9 cellular contexts compared by ENCODE assay signal in genomic region chr1:32886012-32886827, GRCh38. TPM values are rescaled to one million over a fixed set of nuclear protein-coding genes. Genes with fewer than 3 reads are reported as not detected.
A peak's percentile ranks its signal among the peaks of the same experiment; 100 is the strongest.
DNase-seq lines count a peak whose midpoint lies in the region; ATAC-seq and TF ChIP-seq lines count a peak whose summit lies in the region.
"Had no signal": no experiment of that assay in that cellular context is flagged by ENCODE, and none has a peak within 500 bp of the region (broad histone marks: within the 10 kb centered on the region; RNA-seq: fewer than 3 reads in every experiment).

Gene HPCA (plus strand): TSS chr1:32886491. CDS start chr1:32888899, 2,408 bp downstream.

- no peaks in the 10 kb centered on the region for H3K4me1 ChIP-seq in HUES6 (ENCODE audit: control insufficient read depth, insufficient read depth, low read length)
- peaks cover 3 to 28% (median 11%) of the 10 kb centered on the region in 3 donors for H3K4me1 ChIP-seq in esophagus squamous epithelium

- H3K27me3 Mint-ChIP-seq in nephron (ENCODE audit: low read depth): peaks cover 66% of the 10 kb centered on the region

- H3K4me3 ChIP-seq in HUES6 (ENCODE audit: low read depth, low read length) (peak within 1 kb of the TSS; percentile 57), esophagus squamous epithelium (peak within 1 kb of the TSS in 2 of 4 donors; percentile 29 to 48)
- H3K4me3 ChIP-seq: PC-9 had no signal

- H3K27me3 ChIP-seq in HUES6 (ENCODE audit: control insufficient read depth, insufficient read depth, low read length) (peaks cover 75% of the 10 kb centered on the region), esophagus squamous epithelium (peaks cover 7 to 75% (median 15%) of the 10 kb centered on the region in 4 donors)

- no peaks in the 10 kb centered on the region for H3K9me3 Mint-ChIP-seq in nephron

- H3K27ac ChIP-seq in HUES6 (ENCODE audit: low read depth, low read length) (no peak within 1 kb of the TSS), VCaP (peak within 1 kb of the TSS; percentile 7; the same call in 1 of the 2 replicates), esophagus squamous epithelium (no peak within 1 kb of the TSS)
- H3K27ac ChIP-seq: PC-9 had no signal

- peak within 1 kb of the TSS; percentile 37 to 74 (median 50) for H3K4me3 Mint-ChIP-seq in nephron

- peak; percentile 62 for DNase-seq in Caki2 (ENCODE audit: low read depth)
- no peak for DNase-seq in esophagus squamous epithelium (lab: John Stamatoyannopoulos, UW)
- no peak for DNase-seq in NCI-H2107 treated with DMSO at 0.1 percent for 48 hours (lab: John Stamatoyannopoulos, UW; ENCODE audit: unreplicated experiment)
- no peak for DNase-seq in SKM-1 (lab: John Stamatoyannopoulos, UW; ENCODE audit: unreplicated experiment)

- ATAC-seq in GM21390 (IDR thresholded peaks at IDR 0.05; ENCODE audit: unreplicated experiment): no peak

- peaks cover 11% of the 10 kb centered on the region for H3K4me1 Mint-ChIP-seq in nephron

- in situ Hi-C loops in Caki2 (cut with HindIII; ENCODE audit: low pct_unique_long_range_greater_than_20kb, low sequenced_read_pairs): no loop called here

- TF ChIP-seq POLR2A in esophagus squamous epithelium (IDR thresholded peaks at IDR 0.05): no peak

- H3K36me3 ChIP-seq in HUES6 (ENCODE audit: control insufficient read depth, insufficient read depth, low read length) (no peaks in the 10 kb centered on the region), esophagus squamous epithelium (no peaks in the 10 kb centered on the region)

- no peak within 1 kb of the TSS for H3K9ac ChIP-seq in HUES6 (ENCODE audit: low read length)

- TF ChIP-seq CTCF in VCaP (conservative IDR thresholded peaks at IDR 0.05) (peak; percentile 76), esophagus squamous epithelium (IDR thresholded peaks at IDR 0.05) (peak in 4 of 6 experiments; percentile 15 to 48 (median 28)), nephron (IDR thresholded peaks at IDR 0.05; ENCODE audit: unreplicated experiment in 3 of 3) (peak; percentile 43 to 78 (median 49))

- intact Hi-C loops in esophagus squamous epithelium (cut with DNase I): no loop called here

- WGBS in esophagus squamous epithelium, 2 donors: 12% methylated on average over 9 of the region's 79 CpGs; no CpG with 5 or more reads in 1 of the 2 donors

- no peaks in the 10 kb centered on the region for H3K36me3 Mint-ChIP-seq in nephron (ENCODE audit: low read depth)

- H3K27ac Mint-ChIP-seq in nephron: no peak within 1 kb of the TSS

- H3K9me3 ChIP-seq in HUES6 (ENCODE audit: control insufficient read depth, insufficient read depth, low read depth, low read length): no peaks in the 10 kb centered on the region
- H3K9me3 ChIP-seq in esophagus squamous epithelium: no peaks in the 10 kb centered on the region

RNA-seq across cellular contexts. Expression of gene HPCA, which starts in this region (rescaled TPM):
- not detected in 2 replicates for total RNA-seq in Caki2 (2014; rRNA removed; shearing (Covaris generic); ENCODE audit: low replicate concordance)
- total RNA-seq in esophagus squamous epithelium: not detected
- total RNA-seq: PC-9 had no signal

Comparison
In these comparisons a context has a peak if more than half of its experiments do, and no peak if none do; other contexts are left out.
1. Peak in DNase-seq in Caki2; RNA of the gene not detected or under 1 TPM.